8 cellular contexts compared by ENCODE assay signal in the genomic region with DNA sequence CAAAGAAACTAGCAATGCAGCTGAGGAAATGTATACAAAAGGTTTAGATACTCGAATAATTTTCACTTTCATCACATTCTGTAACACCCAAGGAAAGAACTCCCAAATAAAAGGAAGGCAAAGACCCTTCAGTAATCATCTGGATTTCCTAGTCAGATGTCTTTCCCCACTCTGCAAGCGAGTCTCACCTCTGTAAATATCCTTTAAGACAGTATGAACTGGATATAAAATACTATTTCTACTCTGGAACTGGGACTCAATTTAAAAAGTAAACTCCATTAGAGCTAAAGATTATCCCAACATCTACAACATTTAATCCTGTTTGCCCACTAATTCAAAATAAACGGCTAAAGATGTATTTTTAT. TPM values are rescaled to one million over a fixed set of nuclear protein-coding genes. Genes with fewer than 3 reads are reported as not detected.
A peak's percentile ranks its signal among the peaks of the same experiment; 100 is the strongest.
DNase-seq lines count a peak whose midpoint lies in the region; ATAC-seq and TF ChIP-seq lines count a peak whose summit lies in the region.

No MANE protein-coding gene starts in this region.

- H3K9me3 ChIP-seq in HEK293 (ENCODE audit: control insufficient read depth, insufficient read depth, low read depth, low read length) (no peaks in the 10 kb centered on the region), body of pancreas (no peaks in the 10 kb centered on the region), muscle layer of duodenum (ENCODE audit: control insufficient read depth in 1 of 2, low read length in 2 of 2) (no peaks in the 10 kb centered on the region), neural progenitor cell (ENCODE audit: low read depth) (no peaks in the 10 kb centered on the region)

- peaks cover 60% of the 10 kb centered on the region for H3K4me1 ChIP-seq in ACC112 (ENCODE audit: control insufficient read depth, insufficient read depth, low read length, unreplicated experiment)
- H3K4me1 ChIP-seq in HEK293 (ENCODE audit: control insufficient read depth, insufficient read depth, low read length): no peaks in the 10 kb centered on the region
- peaks cover 35% of the 10 kb centered on the region for H3K4me1 ChIP-seq in body of pancreas
- peaks cover 6 to 27% of the 10 kb centered on the region in 2 donors for H3K4me1 ChIP-seq in muscle layer of duodenum (ENCODE audit: control insufficient read depth in 1 of 2, insufficient read depth in 2 of 2, low read length in 2 of 2)
- H3K4me1 ChIP-seq in neural progenitor cell: peaks cover 15% of the 10 kb centered on the region

- H3K27ac Mint-ChIP-seq in neural progenitor cell: no peak overlapping the region

- peak overlapping the region; percentile 96 for H3K27ac ChIP-seq in ACC112 (ENCODE audit: low read depth, low read length)
- H3K27ac ChIP-seq in HEK293 (ENCODE audit: extremely low read depth, low read depth, low read length): no peak overlapping the region
- H3K27ac ChIP-seq in body of pancreas: peak overlapping the region in 3 of 4 donors; percentile 85 to 89 (median 86)
- H3K27ac ChIP-seq in muscle layer of duodenum (ENCODE audit: low read length): peak overlapping the region; percentile 94
- no peak overlapping the region for H3K27ac ChIP-seq in neural progenitor cell

- no peak overlapping the region for H3K4me3 Mint-ChIP-seq in neural progenitor cell

- H3F3A ChIP-seq in neural progenitor cell (ENCODE audit: low read depth): peaks cover 3% of the 10 kb centered on the region

- no peak for TF ChIP-seq POLR2A in body of pancreas (IDR thresholded peaks at IDR 0.05)

- H3K27me3 ChIP-seq in ACC112 (ENCODE audit: insufficient read depth, low read length): no peaks in the 10 kb centered on the region
- H3K27me3 ChIP-seq in body of pancreas: no peaks in the 10 kb centered on the region
- no peaks in the 10 kb centered on the region for H3K27me3 ChIP-seq in muscle layer of duodenum (ENCODE audit: low read depth, low read length)
- H3K27me3 ChIP-seq in neural progenitor cell: no peaks in the 10 kb centered on the region

- CTCF ChIA-PET in HEK293 (lab: Yijun Ruan, JAX): interaction anchor here (0.6 to 1.4 kb wide), 4 partner anchors 54 to 682 kb away, joined by 3 to 10 read pairs (median 4); no protein-coding TSS in a partner anchor

- intact Hi-C loops in body of pancreas (cut with DNase I): no loop called here

- ATAC-seq in body of pancreas: no peak

- no peaks in the 10 kb centered on the region for H3K36me3 Mint-ChIP-seq in neural progenitor cell

- no peak overlapping the region for H3K9ac ChIP-seq in neural progenitor cell

- POLR2A ChIA-PET in HEK293 (lab: Yijun Ruan, JAX): interaction anchor here (0.6 to 1.5 kb wide), 2 partner anchors 16 to 22 kb away, joined by 4 read pairs; no protein-coding TSS in a partner anchor

- no peaks in the 10 kb centered on the region for H4K20me1 ChIP-seq in neural progenitor cell (ENCODE audit: low read depth)

- H3K9me3 Mint-ChIP-seq in neural progenitor cell: no peaks in the 10 kb centered on the region

- whole genome bisulfite sequencing in body of pancreas, 2 donors: 21 to 23% methylated on average over 3 of the region's 3 CpGs

- H2AFZ ChIP-seq in ACC112 (ENCODE audit: low read length, unreplicated experiment) (peak overlapping the region; percentile 51), neural progenitor cell (replicated peaks) (no peak overlapping the region)

- TF ChIP-seq CTCF in HEK293 (tag by site-specific recombination; IDR thresholded peaks at IDR 0.05) (no peak), body of pancreas (IDR thresholded peaks at IDR 0.05) (no peak), neural progenitor cell (IDR thresholded peaks at IDR 0.05) (no peak)

- DNase-seq in body of pancreas (no peak), CD1c-positive myeloid dendritic cell (ENCODE audit: extremely low spot score) (no peak), NCI-H187 treated with DMSO at 0.1 percent for 48 hours (lab: John Stamatoyannopoulos, UW) (no peak), HuH-7 (ENCODE audit: low spot score) (no peak), neural progenitor cell (ENCODE audit: low spot score) (no peak)

- H3K4me1 Mint-ChIP-seq in neural progenitor cell: peaks cover 25% of the 10 kb centered on the region

- H3K36me3 ChIP-seq in ACC112 (ENCODE audit: insufficient read depth, low read length) (no peaks in the 10 kb centered on the region), HEK293 (ENCODE audit: control insufficient read depth in 2 of 2, insufficient read depth in 1 of 2, low read length in 2 of 2) (no peaks in the 10 kb centered on the region), body of pancreas (replicated peaks in 1 of 2; ENCODE audit: insufficient read depth in 1 of 2, low read depth in 2 of 2) (no peaks in the 10 kb centered on the region), muscle layer of duodenum (ENCODE audit: control insufficient read depth in 1 of 2, insufficient read depth in 2 of 2, low read length in 2 of 2) (peaks cover 0 to 3% of the 10 kb centered on the region in 2 donors), neural progenitor cell (no peaks in the 10 kb centered on the region)

- no peak overlapping the region for H3K4me2 ChIP-seq in neural progenitor cell

- H3K27me3 Mint-ChIP-seq in neural progenitor cell (ENCODE audit: insufficient read depth, low read depth): peaks cover 10% of the 10 kb centered on the region

- peaks cover 11% of the 10 kb centered on the region for H3K79me2 ChIP-seq in ACC112 (ENCODE audit: control insufficient read depth, insufficient read depth, low read length, unreplicated experiment)
- no peaks in the 10 kb centered on the region for H3K79me2 ChIP-seq in neural progenitor cell (ENCODE audit: low read depth)

- H3K4me3 ChIP-seq in ACC112 (ENCODE audit: low read depth, low read length) (peak overlapping the region; percentile 78), HEK293 (ENCODE audit: low read depth, low read length) (no peak overlapping the region), body of pancreas (no peak overlapping the region), muscle layer of duodenum (ENCODE audit: low read depth in 1 of 2, low read length in 2 of 2) (peak overlapping the region; percentile 50 to 70), neural progenitor cell (no peak overlapping the region)

TF ChIP-seq in HEK293, 187 proteins besides CTCF, POLR2A, EP300 and RAD21:
- TF ChIP-seq ZNF510 (tag by site-specific recombination; IDR thresholded peaks at IDR 0.05; ENCODE audit: insufficient replicate concordance): no peak
- 0 out of 2 replicates have a peak, but pooled peaks have one; percentile 23 for TF ChIP-seq ZBTB17 (tag by site-specific recombination; IDR thresholded peaks at IDR 0.05)
TF ChIP-seq in HEK293: peak in this region for 1.

RNA-seq across cellular contexts. Expression of gene C2CD2, which starts 27.0 kb away (rescaled TPM):
- 10 to 100 TPM; 10.4 to 25.4 TPM for total RNA-seq in body of pancreas
- total RNA-seq in neural progenitor cell (ENCODE audit: low replicate concordance): 15.3 and 19.6 TPM in 2 replicates

RNA-seq across cellular contexts. Expression of gene PRDM15, which starts 47.6 kb away (rescaled TPM):
- 1 to 10 TPM; 3.1 to 6.9 TPM for total RNA-seq in body of pancreas
- total RNA-seq in neural progenitor cell (ENCODE audit: low replicate concordance): 9.0 and 10.4 TPM in 2 replicates

Comparison
In these comparisons a context has a peak if more than half of its experiments do, and no peak if none do; other contexts are left out.
1. H3K27ac ChIP-seq: peak in ACC112 (single experiment), body of pancreas (3 of 4) and muscle layer of duodenum (single experiment); none in HEK293 (single experiment) and neural progenitor cell (single experiment).
2. H3K4me3 ChIP-seq: peak in ACC112 (single experiment) and muscle layer of duodenum (2 of 2); none in HEK293 (single experiment), body of pancreas (0 of 2) and neural progenitor cell (single experiment).